Comparison of ENCODE assay signal across 1 cellular context in the genomic region with DNA sequence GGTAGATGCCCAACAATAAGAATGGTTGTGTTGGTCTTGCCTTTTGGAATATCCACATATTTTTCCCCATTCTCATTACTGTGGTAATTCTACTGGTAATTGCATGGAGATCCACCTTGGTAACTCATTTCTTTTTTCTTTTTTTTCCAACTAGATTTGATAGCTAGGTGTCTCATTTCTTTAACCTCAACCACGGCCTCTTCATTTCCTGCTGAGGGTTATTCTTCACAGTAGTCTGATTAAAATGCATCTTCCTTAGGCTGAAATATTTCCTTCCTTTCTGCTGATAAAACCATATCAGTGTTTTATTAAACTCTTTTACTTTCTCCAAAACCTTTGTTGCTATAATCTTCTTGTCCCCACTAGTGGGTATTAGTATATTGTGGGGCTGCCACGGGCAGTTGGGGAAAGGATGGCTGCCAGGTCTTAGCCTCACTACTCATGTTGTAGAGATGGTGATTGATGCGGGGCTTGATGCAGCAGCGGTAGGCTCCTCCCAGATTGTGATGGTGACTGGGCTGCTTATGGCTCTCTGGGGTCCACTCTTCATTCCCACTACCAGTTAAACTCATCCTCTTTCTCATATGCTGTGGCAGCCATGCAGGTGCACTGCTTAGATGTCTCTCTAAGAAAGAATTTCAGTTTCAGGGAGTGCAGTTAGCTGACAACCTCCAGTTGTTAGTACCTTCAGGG.
TF ChIP-seq lines count a peak whose summit lies in the region.

No MANE protein-coding gene starts in this region.

TF ChIP-seq in GM23338, 12 proteins besides CTCF, POLR2A, EP300 and RAD21 (continued from another document):
- TF ChIP-seq, protein P1, sequence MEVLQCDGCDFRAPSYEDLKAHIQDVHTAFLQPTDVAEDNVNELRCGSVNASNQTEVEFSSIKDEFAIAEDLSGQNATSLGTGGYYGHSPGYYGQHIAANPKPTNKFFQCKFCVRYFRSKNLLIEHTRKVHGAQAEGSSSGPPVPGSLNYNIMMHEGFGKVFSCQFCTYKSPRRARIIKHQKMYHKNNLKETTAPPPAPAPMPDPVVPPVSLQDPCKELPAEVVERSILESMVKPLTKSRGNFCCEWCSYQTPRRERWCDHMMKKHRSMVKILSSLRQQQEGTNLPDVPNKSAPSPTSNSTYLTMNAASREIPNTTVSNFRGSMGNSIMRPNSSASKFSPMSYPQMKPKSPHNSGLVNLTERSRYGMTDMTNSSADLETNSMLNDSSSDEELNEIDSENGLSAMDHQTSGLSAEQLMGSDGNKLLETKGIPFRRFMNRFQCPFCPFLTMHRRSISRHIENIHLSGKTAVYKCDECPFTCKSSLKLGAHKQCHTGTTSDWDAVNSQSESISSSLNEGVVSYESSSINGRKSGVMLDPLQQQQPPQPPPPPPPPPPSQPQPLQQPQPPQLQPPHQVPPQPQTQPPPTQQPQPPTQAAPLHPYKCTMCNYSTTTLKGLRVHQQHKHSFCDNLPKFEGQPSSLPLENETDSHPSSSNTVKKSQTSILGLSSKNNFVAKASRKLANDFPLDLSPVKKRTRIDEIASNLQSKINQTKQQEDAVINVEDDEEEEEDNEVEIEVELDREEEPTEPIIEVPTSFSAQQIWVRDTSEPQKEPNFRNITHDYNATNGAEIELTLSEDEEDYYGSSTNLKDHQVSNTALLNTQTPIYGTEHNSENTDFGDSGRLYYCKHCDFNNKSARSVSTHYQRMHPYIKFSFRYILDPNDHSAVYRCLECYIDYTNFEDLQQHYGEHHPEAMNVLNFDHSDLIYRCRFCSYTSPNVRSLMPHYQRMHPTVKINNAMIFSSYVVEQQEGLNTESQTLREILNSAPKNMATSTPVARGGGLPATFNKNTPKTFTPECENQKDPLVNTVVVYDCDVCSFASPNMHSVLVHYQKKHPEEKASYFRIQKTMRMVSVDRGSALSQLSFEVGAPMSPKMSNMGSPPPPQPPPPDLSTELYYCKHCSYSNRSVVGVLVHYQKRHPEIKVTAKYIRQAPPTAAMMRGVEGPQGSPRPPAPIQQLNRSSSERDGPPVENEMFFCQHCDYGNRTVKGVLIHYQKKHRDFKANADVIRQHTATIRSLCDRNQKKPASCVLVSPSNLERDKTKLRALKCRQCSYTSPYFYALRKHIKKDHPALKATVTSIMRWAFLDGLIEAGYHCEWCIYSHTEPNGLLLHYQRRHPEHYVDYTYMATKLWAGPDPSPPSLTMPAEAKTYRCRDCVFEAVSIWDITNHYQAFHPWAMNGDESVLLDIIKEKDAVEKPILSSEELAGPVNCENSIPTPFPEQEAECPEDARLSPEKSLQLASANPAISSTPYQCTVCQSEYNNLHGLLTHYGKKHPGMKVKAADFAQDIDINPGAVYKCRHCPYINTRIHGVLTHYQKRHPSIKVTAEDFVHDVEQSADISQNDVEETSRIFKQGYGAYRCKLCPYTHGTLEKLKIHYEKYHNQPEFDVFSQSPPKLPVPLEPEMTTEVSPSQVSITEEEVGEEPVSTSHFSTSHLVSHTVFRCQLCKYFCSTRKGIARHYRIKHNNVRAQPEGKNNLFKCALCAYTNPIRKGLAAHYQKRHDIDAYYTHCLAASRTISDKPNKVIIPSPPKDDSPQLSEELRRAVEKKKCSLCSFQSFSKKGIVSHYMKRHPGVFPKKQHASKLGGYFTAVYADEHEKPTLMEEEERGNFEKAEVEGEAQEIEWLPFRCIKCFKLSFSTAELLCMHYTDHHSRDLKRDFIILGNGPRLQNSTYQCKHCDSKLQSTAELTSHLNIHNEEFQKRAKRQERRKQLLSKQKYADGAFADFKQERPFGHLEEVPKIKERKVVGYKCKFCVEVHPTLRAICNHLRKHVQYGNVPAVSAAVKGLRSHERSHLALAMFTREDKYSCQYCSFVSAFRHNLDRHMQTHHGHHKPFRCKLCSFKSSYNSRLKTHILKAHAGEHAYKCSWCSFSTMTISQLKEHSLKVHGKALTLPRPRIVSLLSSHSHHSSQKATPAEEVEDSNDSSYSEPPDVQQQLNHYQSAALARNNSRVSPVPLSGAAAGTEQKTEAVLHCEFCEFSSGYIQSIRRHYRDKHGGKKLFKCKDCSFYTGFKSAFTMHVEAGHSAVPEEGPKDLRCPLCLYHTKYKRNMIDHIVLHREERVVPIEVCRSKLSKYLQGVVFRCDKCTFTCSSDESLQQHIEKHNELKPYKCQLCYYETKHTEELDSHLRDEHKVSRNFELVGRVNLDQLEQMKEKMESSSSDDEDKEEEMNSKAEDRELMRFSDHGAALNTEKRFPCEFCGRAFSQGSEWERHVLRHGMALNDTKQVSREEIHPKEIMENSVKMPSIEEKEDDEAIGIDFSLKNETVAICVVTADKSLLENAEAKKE (CRISPR knock-in tag; IDR thresholded peaks at IDR 0.05): no peak
- TF ChIP-seq NANOG (IDR thresholded peaks at IDR 0.05; ENCODE audit: borderline replicate concordance) (no peak), JUNB (IDR thresholded peaks at IDR 0.05; ENCODE audit: unreplicated experiment) (no peak), POLR2AphosphoS5 (IDR thresholded peaks at IDR 0.05; ENCODE audit: low read depth) (no peak)
TF ChIP-seq in GM23338: peak in this region for 0.
